8 cellular contexts compared by ENCODE assay signal in the genomic region with DNA sequence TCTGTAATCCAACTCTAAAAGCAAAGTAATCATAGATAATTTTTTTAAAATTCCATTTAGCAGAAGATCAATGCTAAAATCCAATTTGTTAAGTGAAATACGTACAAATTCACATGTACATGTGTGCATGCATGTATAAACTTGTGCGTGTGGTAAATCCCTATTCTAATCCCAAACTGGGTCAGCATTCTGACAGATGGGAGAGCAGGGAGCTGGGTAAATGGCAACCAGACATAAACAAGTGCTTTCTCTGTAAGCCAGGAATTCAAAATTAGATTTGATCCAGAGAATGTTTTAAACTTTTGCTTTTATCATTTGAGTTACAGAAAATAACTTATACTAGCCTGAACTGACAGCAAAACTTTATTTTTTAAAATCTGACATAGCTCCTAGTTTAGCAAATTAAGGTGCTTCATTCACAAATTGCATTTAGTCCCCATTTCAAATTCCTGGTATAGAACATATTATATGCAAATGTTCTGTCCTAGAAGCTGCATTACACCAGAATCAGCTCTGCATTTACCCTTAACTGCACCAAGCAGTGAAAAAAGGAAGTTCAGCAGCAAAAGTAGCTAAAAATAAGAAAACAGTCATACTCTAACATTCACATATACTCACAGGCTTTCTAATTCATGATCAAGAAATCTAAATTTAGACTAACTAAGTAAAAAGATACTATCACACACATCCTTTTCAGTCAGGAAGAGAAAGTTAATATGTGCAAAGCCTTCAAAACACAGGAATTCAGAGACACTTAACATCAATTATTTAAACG. TPM values are rescaled to one million over a fixed set of nuclear protein-coding genes. Genes with fewer than 3 reads are reported as not detected.
DNase-seq lines count a peak whose midpoint lies in the region; ATAC-seq and TF ChIP-seq lines count a peak whose summit lies in the region.

No MANE protein-coding gene starts in this region.

- H3K27ac ChIP-seq in hepatocyte, result no peak overlapping the region

- H4K20me1 ChIP-seq in hepatocyte (ENCODE audit: insufficient read depth, poor library complexity, severe bottlenecking), result peaks cover 38% of the 10 kb centered on the region

- peaks cover 91% of the 10 kb centered on the region for H3K79me2 ChIP-seq in hepatocyte

- no peak overlapping the region for H3K4me3 ChIP-seq in fibroblast of the aortic adventitia (ENCODE audit: low read depth, low read length)
- no peak overlapping the region for H3K4me3 ChIP-seq in hepatocyte

- no peak overlapping the region for H3K4me2 ChIP-seq in hepatocyte

- peaks cover 11% of the 10 kb centered on the region for H3K4me1 ChIP-seq in hepatocyte (ENCODE audit: insufficient read depth)

- no peaks in the 10 kb centered on the region for H3K36me3 ChIP-seq in hepatocyte (replicated peaks; ENCODE audit: insufficient read depth, low read depth)

- H3K27me3 ChIP-seq in hepatocyte, result no peaks in the 10 kb centered on the region

- no peaks in the 10 kb centered on the region for H3K9me3 ChIP-seq in hepatocyte (ENCODE audit: low read depth)

- H3K9me2 ChIP-seq in hepatocyte (replicated peaks; ENCODE audit: insufficient read depth), result no peaks in the 10 kb centered on the region

- 62% methylated on average over 3 of the region's 3 CpGs for WGBS in hepatocyte (ENCODE audit: low lambda C conversion rate, missing lambda C conversion rate)

- DNase-seq in NAMALWA (ENCODE audit: low spot score) (peak; percentile 82), fibroblast of the aortic adventitia (ENCODE audit: low read depth) (peak; percentile 16), hepatocyte (ENCODE audit: low spot score) (no peak), iPS-NIHi11 (ENCODE audit: low spot score) (no peak)
- DNase-seq in activated effector memory CD4-positive, alpha-beta T cell treated with anti-CD3 and anti-CD28 coated beads, Interleukin-2, amount 50 U/mL, for 16 hours, result no peak

- ATAC-seq in GM18861 (IDR thresholded peaks at IDR 0.05; ENCODE audit: unreplicated experiment) (peak; percentile 95), HG02571 (IDR thresholded peaks at IDR 0.05; ENCODE audit: unreplicated experiment) (peak; percentile 96), esophagus mucosa (no peak)

- TF ChIP-seq CTCF in fibroblast of the aortic adventitia (IDR thresholded peaks at IDR 0.05; ENCODE audit: insufficient read depth, low read length) (no peak), hepatocyte (IDR thresholded peaks at IDR 0.05; ENCODE audit: poor library complexity) (no peak)

- H2AFZ ChIP-seq in hepatocyte, result no peak overlapping the region

RNA-seq across cellular contexts. Expression of a gene that starts 32.6 kb away (rescaled TPM):
- total RNA-seq in fibroblast of the aortic adventitia (ENCODE audit: low replicate concordance), result 21.1 and 57.7 TPM in 2 replicates
- total RNA-seq in hepatocyte, result 57.2 and 58.6 TPM in 2 replicates
- 27.7 and 29.5 TPM in 2 replicates for polyA plus RNA-seq in hepatocyte
- total RNA-seq in esophagus mucosa, result 22.4 TPM

Comparison
In these comparisons a context has a peak if more than half of its experiments do, and no peak if none do; other contexts are left out.
1. DNase-seq: peak in NAMALWA (single experiment) and fibroblast of the aortic adventitia (single experiment); none in hepatocyte (single experiment), activated effector memory CD4-positive, alpha-beta T cell treated with anti-CD3 and anti-CD28 coated beads, Interleukin-2, amount 50 U/mL, for 16 hours (single experiment) and iPS-NIHi11 (single experiment).